26 cellular contexts compared by ENCODE assay signal in the genomic region with DNA sequence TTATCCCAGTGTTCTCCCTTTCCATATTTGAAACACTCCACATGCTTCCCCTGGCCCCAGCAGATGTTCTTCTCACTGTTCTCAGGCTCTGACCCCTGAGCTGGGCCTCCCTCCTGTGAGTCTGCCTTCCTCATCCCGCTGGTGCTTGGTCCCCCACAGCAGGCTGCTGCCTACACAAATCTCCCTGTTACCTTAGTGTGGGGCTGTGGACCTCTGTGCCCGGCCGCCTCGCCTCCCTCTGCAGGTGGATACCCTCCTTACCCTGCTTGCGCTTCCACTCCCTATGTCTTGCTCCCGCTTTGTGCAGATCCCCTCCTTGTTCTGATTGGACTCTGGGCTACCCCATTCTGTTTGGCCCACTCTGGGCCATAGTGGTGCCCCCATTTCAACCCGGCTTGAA.
"Had no signal": no experiment of that assay in that cellular context is flagged by ENCODE, and none has a peak within 500 bp of the region (broad histone marks: within the 10 kb centered on the region; RNA-seq: fewer than 3 reads in every experiment).

No MANE protein-coding gene starts in this region.

- H3K4me1 ChIP-seq: lower lobe of right lung, vagina had no signal

- H3K27me3 Mint-ChIP-seq: activated naive CD4-positive, alpha-beta T cell treated with anti-CD3 and anti-CD28 coated beads, Interleukin-2, amount 50 U/mL, for 24 hours; type B pancreatic cell had no signal

- H3K27ac Mint-ChIP-seq: activated CD8-positive, alpha-beta T cell treated with anti-CD3 and anti-CD28 coated beads, Interleukin-2, amount 10 ng/mL, durations not matched to agents 7 days and 5 days; activated naive CD4-positive, alpha-beta T cell treated with anti-CD3 and anti-CD28 coated beads, Interleukin-2, amount 50 U/mL, for 24 hours; activated T-helper 1 cell treated with anti-CD3 and anti-CD28 coated beads, Interleukin-12 subunit alpha, Interleukin-12 subunit beta, Interleukin-2, Interleukin-4 antibody, amounts not matched to agents 30 ng/mL and 10 ng/mL and 1 ng/mL, durations not matched to agents 14 hours and 24 hours and 36 hours; natural killer cell; stimulated activated effector memory CD8-positive, alpha-beta T cell treated with anti-CD3 and anti-CD28 coated beads, Interleukin-12 subunit alpha, Interleukin-12 subunit beta, amount 100 ng/mL, for 72 hours; type B pancreatic cell had no signal

- ATAC-seq: activated CD8-positive, alpha-beta T cell treated with anti-CD3 and anti-CD28 coated beads, Interleukin-2, amount 10 ng/mL, durations not matched to agents 7 days and 5 days; body of pancreas; esophagus mucosa; left colon; natural killer cell; pancreas; right lobe of liver; stimulated activated effector memory CD8-positive, alpha-beta T cell treated with anti-CD3 and anti-CD28 coated beads, Interleukin-12 subunit alpha, Interleukin-12 subunit beta, amount 100 ng/mL, for 72 hours had no signal

- H3K4me3 ChIP-seq: body of pancreas, lower lobe of right lung, pancreas, right lobe of liver, stomach, testis, vagina had no signal

- H3K36me3 ChIP-seq: lower lobe of right lung, pancreas, vagina had no signal

- H3K4me3 Mint-ChIP-seq: activated CD8-positive, alpha-beta T cell treated with anti-CD3 and anti-CD28 coated beads, Interleukin-2, amount 10 ng/mL, durations not matched to agents 7 days and 5 days; activated naive CD4-positive, alpha-beta T cell treated with anti-CD3 and anti-CD28 coated beads, Interleukin-2, amount 50 U/mL, for 24 hours; activated T-helper 1 cell treated with anti-CD3 and anti-CD28 coated beads, Interleukin-12 subunit alpha, Interleukin-12 subunit beta, Interleukin-2, Interleukin-4 antibody, amounts not matched to agents 30 ng/mL and 10 ng/mL and 1 ng/mL, durations not matched to agents 14 hours and 24 hours and 36 hours; natural killer cell; stimulated activated effector memory CD8-positive, alpha-beta T cell treated with anti-CD3 and anti-CD28 coated beads, Interleukin-12 subunit alpha, Interleukin-12 subunit beta, amount 100 ng/mL, for 72 hours; type B pancreatic cell had no signal

- H3K9me3 ChIP-seq: body of pancreas, lower lobe of right lung, pancreas, right lobe of liver, stomach, testis, vagina had no signal

- H3K27ac ChIP-seq: body of pancreas, lower lobe of right lung, pancreas, right lobe of liver, stomach, testis, vagina, VCaP had no signal

- H3K27me3 ChIP-seq: body of pancreas, pancreas, right lobe of liver, stomach, testis, vagina had no signal

- H3K9me3 Mint-ChIP-seq: activated T-helper 1 cell treated with anti-CD3 and anti-CD28 coated beads, Interleukin-12 subunit alpha, Interleukin-12 subunit beta, Interleukin-2, Interleukin-4 antibody, amounts not matched to agents 30 ng/mL and 10 ng/mL and 1 ng/mL, durations not matched to agents 14 hours and 24 hours and 36 hours; natural killer cell; stimulated activated effector memory CD8-positive, alpha-beta T cell treated with anti-CD3 and anti-CD28 coated beads, Interleukin-12 subunit alpha, Interleukin-12 subunit beta, amount 100 ng/mL, for 72 hours; type B pancreatic cell had no signal

- H3K36me3 Mint-ChIP-seq: natural killer cell; stimulated activated effector memory CD8-positive, alpha-beta T cell treated with anti-CD3 and anti-CD28 coated beads, Interleukin-12 subunit alpha, Interleukin-12 subunit beta, amount 100 ng/mL, for 72 hours had no signal

- DNase-seq: activated CD4-positive, alpha-beta T cell treated with anti-CD3 and anti-CD28 coated beads for 1 hour; activated CD4-positive, alpha-beta T cell treated with anti-CD3 and anti-CD28 coated beads, Interleukin-2, amount 50 U/mL, for 1 hour; activated CD8-positive, alpha-beta T cell treated with anti-CD3 and anti-CD28 coated beads, Interleukin-2, amount 10 ng/mL, durations not matched to agents 7 days and 5 days; activated gamma-delta T cell treated with Interleukin-2 at 50 U/mL for 16 hours; anterior cingulate cortex; body of pancreas; dermis blood vessel endothelial cell; effector CD8-positive, alpha-beta T cell; head of caudate nucleus; islet precursor cell; left colon; lower lobe of right lung; natural killer cell; pancreas; right lobe of liver; small intestine; stimulated activated CD4-positive, alpha-beta T cell treated with anti-CD3 and anti-CD28 coated beads, Interleukin-2, amount 100 ng/mL, for 24 hours; stomach; testis had no signal
